ENCODE assay signal across 13 cellular contexts in genomic region chr9:105187781-105188180, GRCh38. TPM values are rescaled to one million over a fixed set of nuclear protein-coding genes. Genes with fewer than 3 reads are reported as not detected.
DNase-seq lines count a peak whose midpoint lies in the region; ATAC-seq and TF ChIP-seq lines count a peak whose summit lies in the region.
"Had no signal": no experiment of that assay in that cellular context is flagged by ENCODE, and none has a peak within 500 bp of the region (broad histone marks: within the 10 kb centered on the region; RNA-seq: fewer than 3 reads in every experiment).

No MANE protein-coding gene starts in this region.

- H3K27ac ChIP-seq in PC-3 (ENCODE audit: low read length): peak overlapping the region; percentile 70

- no peak overlapping the region; the same call in 1 of the 2 replicates for H3K9ac ChIP-seq in PC-3 (ENCODE audit: low read length)

- no TSS peak for BruUV-seq in PC-3 (replicated peaks; lab: Mats Ljungman, UMichigan)

- H3K27ac Mint-ChIP-seq in activated CD4-positive, alpha-beta memory T cell treated with anti-CD3 and anti-CD28 coated beads, Interleukin-2, amount 10 ng/mL, durations not matched to agents 7 days and 5 days: no peak overlapping the region

- peak; percentile 77 for DNase-seq in GM04503 (ENCODE audit: low read depth)
- DNase-seq in PC-3: peak; percentile 86
- peak; percentile 84 for DNase-seq in epithelial cell of esophagus (ENCODE audit: low read depth)
- DNase-seq in skeletal muscle cell (ENCODE audit: low read depth): peak; percentile 76
- no peak for DNase-seq in medulla oblongata (ENCODE audit: extremely low spot score)
- no peak for DNase-seq in activated CD4-positive, alpha-beta memory T cell treated with anti-CD3 and anti-CD28 coated beads, Interleukin-2, amount 10 ng/mL, durations not matched to agents 7 days and 5 days
- DNase-seq in NCI-H2081 treated with DMSO at 0.1 percent for 48 hours (lab: John Stamatoyannopoulos, UW): no peak
- DNase-seq: aorta; foreskin melanocyte; KG1; stimulated activated CD4-positive, alpha-beta T cell treated with anti-CD3 and anti-CD28 coated beads, Interleukin-2, amount 100 ng/mL, for 48 hours had no signal

- ATAC-seq in PC-3: peak; percentile 60
- ATAC-seq in HG02759 (IDR thresholded peaks at IDR 0.05; ENCODE audit: unreplicated experiment): no peak
- ATAC-seq: left lobe of liver had no signal

- no peaks in the 10 kb centered on the region for H3K36me3 ChIP-seq in PC-3 (ENCODE audit: low read depth, low read length)

- TF ChIP-seq CTCF in PC-3 (conservative IDR thresholded peaks at IDR 0.05; ENCODE audit: low read depth, low read length) (no peak), epithelial cell of esophagus (IDR thresholded peaks at IDR 0.05; ENCODE audit: insufficient read depth, low read depth, low read length, missing control alignments) (no peak)

- H3K9me3 Mint-ChIP-seq in activated CD4-positive, alpha-beta memory T cell treated with anti-CD3 and anti-CD28 coated beads, Interleukin-2, amount 10 ng/mL, durations not matched to agents 7 days and 5 days: no peaks in the 10 kb centered on the region

- peak overlapping the region; percentile 45 for H3K4me2 ChIP-seq in PC-3 (ENCODE audit: low read length)

- no peaks in the 10 kb centered on the region for H3K79me2 ChIP-seq in PC-3 (ENCODE audit: low read length)

- no peaks in the 10 kb centered on the region for H3K9me2 ChIP-seq in PC-3 (replicated peaks; ENCODE audit: low read length)

- no peaks in the 10 kb centered on the region for H4K20me1 ChIP-seq in PC-3 (ENCODE audit: low read length)

- peaks cover 29% of the 10 kb centered on the region for H3K4me1 ChIP-seq in PC-3 (ENCODE audit: insufficient read depth, low read length)

- H3K9me3 ChIP-seq in PC-3 (ENCODE audit: low read length): no peaks in the 10 kb centered on the region

- no peak overlapping the region for H2AFZ ChIP-seq in PC-3 (ENCODE audit: low read length)

- no peaks in the 10 kb centered on the region for H3K27me3 ChIP-seq in PC-3 (ENCODE audit: low read length)

- H3K4me1 Mint-ChIP-seq in activated CD4-positive, alpha-beta memory T cell treated with anti-CD3 and anti-CD28 coated beads, Interleukin-2, amount 10 ng/mL, durations not matched to agents 7 days and 5 days: peaks cover 9% of the 10 kb centered on the region

- CTCF ChIA-PET in PC-3 (lab: Charles Lee): no interaction called here
- CTCF ChIA-PET in activated CD4-positive, alpha-beta memory T cell treated with anti-CD3 and anti-CD28 coated beads, Interleukin-2, amount 10 ng/mL, durations not matched to agents 7 days and 5 days (lab: Charles Lee): no interaction called here

- intact Hi-C loops in PC-3 (cut with micrococcal nuclease): no loop called here

- H3K4me3 ChIP-seq in PC-3 (ENCODE audit: low read length) (no peak overlapping the region), epithelial cell of esophagus (ENCODE audit: low read length) (no peak overlapping the region), skeletal muscle cell (ENCODE audit: low read depth, low read length) (no peak overlapping the region)

- H3K36me3 Mint-ChIP-seq in activated CD4-positive, alpha-beta memory T cell treated with anti-CD3 and anti-CD28 coated beads, Interleukin-2, amount 10 ng/mL, durations not matched to agents 7 days and 5 days (ENCODE audit: low read depth): no peaks in the 10 kb centered on the region

- peaks cover 28% of the 10 kb centered on the region for H3K27me3 Mint-ChIP-seq in activated CD4-positive, alpha-beta memory T cell treated with anti-CD3 and anti-CD28 coated beads, Interleukin-2, amount 10 ng/mL, durations not matched to agents 7 days and 5 days

- no peak overlapping the region for H3K4me3 Mint-ChIP-seq in activated CD4-positive, alpha-beta memory T cell treated with anti-CD3 and anti-CD28 coated beads, Interleukin-2, amount 10 ng/mL, durations not matched to agents 7 days and 5 days

- POLR2A ChIA-PET in PC-3 (lab: Charles Lee; ENCODE audit: unreplicated experiment): no interaction called here
- POLR2A ChIA-PET in activated CD4-positive, alpha-beta memory T cell treated with anti-CD3 and anti-CD28 coated beads, Interleukin-2, amount 10 ng/mL, durations not matched to agents 7 days and 5 days (lab: Charles Lee): no interaction called here

- H3F3A ChIP-seq in PC-3 (ENCODE audit: low read length, unreplicated experiment): no peaks in the 10 kb centered on the region

RNA-seq across cellular contexts. Expression of gene SLC44A1, which starts 56.7 kb away (rescaled TPM):
- total RNA-seq in PC-3 (2014; rRNA removed): 15.3 and 16.1 TPM in 2 replicates
- total RNA-seq in activated CD4-positive, alpha-beta memory T cell treated with anti-CD3 and anti-CD28 coated beads, Interleukin-2, amount 10 ng/mL, durations not matched to agents 7 days and 5 days: 10 to 100 TPM in 1 of 2 experiments, 1 to 10 TPM in 1; 9.5 to 10.2 TPM

Comparison
In these comparisons a context has a peak if more than half of its experiments do, and no peak if none do; other contexts are left out.
1. DNase-seq: peak in GM04503 (single experiment), PC-3 (single experiment), epithelial cell of esophagus (single experiment) and skeletal muscle cell (single experiment); none in medulla oblongata (single experiment), activated CD4-positive, alpha-beta memory T cell treated with anti-CD3 and anti-CD28 coated beads, Interleukin-2, amount 10 ng/mL, durations not matched to agents 7 days and 5 days (single experiment) and NCI-H2081 treated with DMSO at 0.1 percent for 48 hours (single experiment).